In genomic region chr4:48944252-48944651, GRCh38 we compare ENCODE assay signal across 13 cellular contexts. TPM values are rescaled to one million over a fixed set of nuclear protein-coding genes. Genes with fewer than 3 reads are reported as not detected.
DNase-seq lines count a peak whose midpoint lies in the region; ATAC-seq and TF ChIP-seq lines count a peak whose summit lies in the region.
"Had no signal": no experiment of that assay in that cellular context is flagged by ENCODE, and none has a peak within 500 bp of the region (broad histone marks: within the 10 kb centered on the region; RNA-seq: fewer than 3 reads in every experiment).

No MANE protein-coding gene starts in this region.

- H3K36me3 ChIP-seq in Panc1 (ENCODE audit: control insufficient read depth, insufficient read depth, low read length), result no peaks in the 10 kb centered on the region
- H3K36me3 ChIP-seq: BLaER1 had no signal

- intact Hi-C loops in Panc1 (cut with micrococcal nuclease; ENCODE audit: unreplicated experiment), result no loop called here

- no peaks in the 10 kb centered on the region for H3K9me3 ChIP-seq in Panc1 (ENCODE audit: control insufficient read depth, insufficient read depth, low read depth, low read length)
- H3K9me3 ChIP-seq: BLaER1 had no signal

- TF ChIP-seq CTCF in Panc1 (IDR thresholded peaks at IDR 0.05), result no peak
- no peak for TF ChIP-seq CTCF in foreskin keratinocyte (conservative IDR thresholded peaks at IDR 0.05)

- no peaks in the 10 kb centered on the region for H3K27me3 ChIP-seq in Panc1 (ENCODE audit: control insufficient read depth, insufficient read depth, low read length)
- no peaks in the 10 kb centered on the region for H3K27me3 ChIP-seq in foreskin keratinocyte
- H3K27me3 ChIP-seq: BLaER1 had no signal

- peak; percentile 7 for DNase-seq in stimulated activated CD4-positive, alpha-beta T cell treated with anti-CD3 and anti-CD28 coated beads, Interleukin-15, amount 100 ng/mL, for 24 hours
- DNase-seq in stimulated activated CD4-positive, alpha-beta T cell treated with anti-CD3 and anti-CD28 coated beads, Interleukin-1b, Interleukin-23, amount 100 ng/mL, for 48 hours, result no peak
- DNase-seq in Panc1 (ENCODE audit: low read depth, low spot score) (no peak), foreskin keratinocyte (peak; percentile 84 to 91), SK-N-DZ (ENCODE audit: low spot score) (no peak)
- no peak for DNase-seq in activated CD4-positive, alpha-beta T cell treated with anti-CD3 and anti-CD28 coated beads for 1 hour
- DNase-seq: caudate nucleus, left cardiac atrium, NCI-H1105, occipital lobe had no signal

- CTCF ChIA-PET in Panc1 (lab: Charles Lee), result no interaction called here

- POLR2A ChIA-PET in Panc1 (lab: Charles Lee), result no interaction called here

- no TSS peak for BruUV-seq in Panc1 (replicated peaks; lab: Mats Ljungman, UMichigan)

- in situ Hi-C loops in Panc1 (cut with HindIII; ENCODE audit: low pct_unique_long_range_greater_than_20kb, low sequenced_read_pairs), result no loop called here

- H3K27ac ChIP-seq in Panc1 (ENCODE audit: low read length) (no peak overlapping the region), foreskin keratinocyte (peak overlapping the region; percentile 90)
- H3K27ac ChIP-seq: BLaER1 had no signal

- ATAC-seq in Panc1 (peak; percentile 38; the same call in 1 of the 2 replicates), foreskin keratinocyte (peak; percentile 81), HG02884 (IDR thresholded peaks at IDR 0.05; ENCODE audit: unreplicated experiment) (no peak), GM21619 (IDR thresholded peaks at IDR 0.05; ENCODE audit: unreplicated experiment) (no peak)
- ATAC-seq: left cardiac atrium had no signal

- no peak overlapping the region for H3K4me3 ChIP-seq in Panc1 (ENCODE audit: low read depth in 2 of 2, low read length in 2 of 2)
- H3K4me3 ChIP-seq: BLaER1 had no signal

- H3K4me1 ChIP-seq in Panc1 (ENCODE audit: control insufficient read depth, insufficient read depth, low read length), result no peaks in the 10 kb centered on the region
- H3K4me1 ChIP-seq in foreskin keratinocyte, result peaks cover 40% of the 10 kb centered on the region
- H3K4me1 ChIP-seq: BLaER1 had no signal

RNA-seq across cellular contexts. Expression of gene OCIAD2, which starts 37.7 kb away (rescaled TPM):
- total RNA-seq in Panc1 (2021; ENCODE audit: unreplicated experiment), result 32.8 TPM
- 58.6 TPM for polyA plus RNA-seq in Panc1 (2012; ENCODE audit: insufficient read length)
- total RNA-seq in foreskin keratinocyte, result 182 and 231 TPM in 2 replicates
- 346 and 453 TPM in 2 replicates for polyA plus RNA-seq in foreskin keratinocyte
- 33.1 and 48.9 TPM in 2 replicates for polyA plus RNA-seq in SK-N-DZ (2014; cell fraction: cytosol; rRNA removed)
- polyA plus RNA-seq in SK-N-DZ (2014; cell fraction: nucleus; rRNA removed), result 24.9 and 28.5 TPM in 2 replicates

RNA-seq across cellular contexts. Expression of gene CWH43, which starts 41.8 kb away (rescaled TPM):
- total RNA-seq in Panc1 (2021; ENCODE audit: unreplicated experiment) (not detected), foreskin keratinocyte (10.2 and 42.0 TPM in 2 replicates)
- polyA plus RNA-seq in Panc1 (2012; ENCODE audit: insufficient read length), result not detected
- 5.9 and 24.2 TPM in 2 replicates for polyA plus RNA-seq in foreskin keratinocyte
- 1.8 and 8.0 TPM in 2 replicates for polyA plus RNA-seq in SK-N-DZ (2014; cell fraction: cytosol; rRNA removed)
- polyA plus RNA-seq in SK-N-DZ (2014; cell fraction: nucleus; rRNA removed), result 1.7 and 4.2 TPM in 2 replicates
- total RNA-seq: left cardiac atrium, occipital lobe had no signal

Comparison
In these comparisons a context has a peak if more than half of its experiments do, and no peak if none do; other contexts are left out.
1. DNase-seq: peak in stimulated activated CD4-positive, alpha-beta T cell treated with anti-CD3 and anti-CD28 coated beads, Interleukin-15, amount 100 ng/mL, for 24 hours (single experiment) and foreskin keratinocyte (2 of 2); none in stimulated activated CD4-positive, alpha-beta T cell treated with anti-CD3 and anti-CD28 coated beads, Interleukin-1b, Interleukin-23, amount 100 ng/mL, for 48 hours (single experiment), Panc1 (single experiment), SK-N-DZ (single experiment) and activated CD4-positive, alpha-beta T cell treated with anti-CD3 and anti-CD28 coated beads for 1 hour (single experiment).
2. ATAC-seq: peak in Panc1 (single experiment) and foreskin keratinocyte (single experiment); none in HG02884 (single experiment) and GM21619 (single experiment).
3. RNA of gene CWH43, which starts 41.8 kb away (total RNA-seq): 10.2 to 42.0 TPM in foreskin keratinocyte; not detected in Panc1 (single experiment); every median in the first group is over 10 times any median in the second.